ENCODE assay signal across 1 cellular context in genomic region chr19:9819590-9819898, GRCh38.
TF ChIP-seq lines count a peak whose summit lies in the region.

No MANE protein-coding gene starts in this region.

TF ChIP-seq in HepG2, 621 proteins besides CTCF, POLR2A, EP300 and RAD21 (continued from another document):
- 0 out of 2 replicates have a peak, but pooled peaks have one; percentile 14 for TF ChIP-seq PATZ1 (CRISPR knock-in tag; IDR thresholded peaks at IDR 0.05)
